Comparison of ENCODE assay signal across 1 cellular context in genomic region chr13:114097893-114098688, GRCh38.
TF ChIP-seq lines count a peak whose summit lies in the region.

No MANE protein-coding gene starts in this region.

TF ChIP-seq in WTC11, 78 proteins besides CTCF, POLR2A, EP300 and RAD21 (continued from another document):
- TF ChIP-seq, protein P1, sequence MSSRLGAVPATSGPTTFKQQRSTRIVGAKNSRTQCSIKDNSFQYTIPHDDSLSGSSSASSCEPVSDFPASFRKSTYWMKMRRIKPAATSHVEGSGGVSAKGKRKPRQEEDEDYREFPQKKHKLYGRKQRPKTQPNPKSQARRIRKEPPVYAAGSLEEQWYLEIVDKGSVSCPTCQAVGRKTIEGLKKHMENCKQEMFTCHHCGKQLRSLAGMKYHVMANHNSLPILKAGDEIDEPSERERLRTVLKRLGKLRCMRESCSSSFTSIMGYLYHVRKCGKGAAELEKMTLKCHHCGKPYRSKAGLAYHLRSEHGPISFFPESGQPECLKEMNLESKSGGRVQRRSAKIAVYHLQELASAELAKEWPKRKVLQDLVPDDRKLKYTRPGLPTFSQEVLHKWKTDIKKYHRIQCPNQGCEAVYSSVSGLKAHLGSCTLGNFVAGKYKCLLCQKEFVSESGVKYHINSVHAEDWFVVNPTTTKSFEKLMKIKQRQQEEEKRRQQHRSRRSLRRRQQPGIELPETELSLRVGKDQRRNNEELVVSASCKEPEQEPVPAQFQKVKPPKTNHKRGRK (CRISPR knock-in tag; IDR thresholded peaks at IDR 0.05; ENCODE audit: borderline replicate concordance): no peak
- TF ChIP-seq ATF1 (CRISPR knock-in tag; IDR thresholded peaks at IDR 0.05): no peak
- TF ChIP-seq, protein P2, sequence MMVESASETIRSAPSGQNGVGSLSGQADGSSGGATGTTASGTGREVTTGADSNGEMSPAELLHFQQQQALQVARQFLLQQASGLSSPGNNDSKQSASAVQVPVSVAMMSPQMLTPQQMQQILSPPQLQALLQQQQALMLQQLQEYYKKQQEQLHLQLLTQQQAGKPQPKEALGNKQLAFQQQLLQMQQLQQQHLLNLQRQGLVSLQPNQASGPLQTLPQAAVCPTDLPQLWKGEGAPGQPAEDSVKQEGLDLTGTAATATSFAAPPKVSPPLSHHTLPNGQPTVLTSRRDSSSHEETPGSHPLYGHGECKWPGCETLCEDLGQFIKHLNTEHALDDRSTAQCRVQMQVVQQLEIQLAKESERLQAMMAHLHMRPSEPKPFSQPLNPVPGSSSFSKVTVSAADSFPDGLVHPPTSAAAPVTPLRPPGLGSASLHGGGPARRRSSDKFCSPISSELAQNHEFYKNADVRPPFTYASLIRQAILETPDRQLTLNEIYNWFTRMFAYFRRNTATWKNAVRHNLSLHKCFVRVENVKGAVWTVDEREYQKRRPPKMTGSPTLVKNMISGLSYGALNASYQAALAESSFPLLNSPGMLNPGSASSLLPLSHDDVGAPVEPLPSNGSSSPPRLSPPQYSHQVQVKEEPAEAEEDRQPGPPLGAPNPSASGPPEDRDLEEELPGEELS (CRISPR knock-in tag; IDR thresholded peaks at IDR 0.05): no peak
TF ChIP-seq in WTC11: peak in this region for 0.
